10 cellular contexts compared by ENCODE assay signal in the genomic region with DNA sequence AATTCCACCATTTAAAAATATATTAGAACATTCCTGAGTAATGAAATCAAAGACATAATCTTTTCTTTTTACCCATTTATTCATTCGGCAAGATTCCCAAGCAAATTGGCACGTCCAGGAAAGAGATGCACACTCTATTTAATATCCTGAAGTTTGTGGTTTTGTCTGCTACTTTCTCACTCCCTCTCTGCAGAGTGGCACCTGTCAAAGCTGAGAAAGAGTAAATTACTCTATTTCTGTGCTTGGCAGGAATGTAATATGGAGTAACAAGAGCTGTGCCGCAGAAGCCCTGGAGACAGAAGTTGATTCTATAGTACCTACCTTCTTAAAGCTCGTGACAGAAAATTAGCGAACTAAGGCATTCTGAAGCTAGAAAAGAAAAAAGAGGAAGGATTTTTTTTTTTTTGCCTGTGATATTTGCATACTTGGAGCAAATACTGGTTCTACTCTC. TPM values are rescaled to one million over a fixed set of nuclear protein-coding genes. Genes with fewer than 3 reads are reported as not detected.
DNase-seq lines count a peak whose midpoint lies in the region; ATAC-seq and TF ChIP-seq lines count a peak whose summit lies in the region.
"Had no signal": no experiment of that assay in that cellular context is flagged by ENCODE, and none has a peak within 500 bp of the region (broad histone marks: within the 10 kb centered on the region; RNA-seq: fewer than 3 reads in every experiment).

No MANE protein-coding gene starts in this region.

- H4K20me1 ChIP-seq in neural cell (ENCODE audit: insufficient read depth), result no peaks in the 10 kb centered on the region
- H4K20me1 ChIP-seq in hepatocyte (ENCODE audit: insufficient read depth, poor library complexity, severe bottlenecking), result no peaks in the 10 kb centered on the region

- ATAC-seq in GM18873 (IDR thresholded peaks at IDR 0.05; ENCODE audit: low FRiP score, unreplicated experiment) (peak; percentile 47), HG03045 (IDR thresholded peaks at IDR 0.05; ENCODE audit: unreplicated experiment) (peak; percentile 64), left colon (no peak)
- ATAC-seq: HepG2 had no signal

- H3K4me2 ChIP-seq in neural cell (ENCODE audit: low read length), result no peak overlapping the region
- no peak overlapping the region for H3K4me2 ChIP-seq in hepatocyte

- H3K9ac ChIP-seq in neural cell (ENCODE audit: low read length), result no peak overlapping the region

- no peak for TF ChIP-seq RAD21 in neural cell (conservative IDR thresholded peaks at IDR 0.05)

- H3K27ac ChIP-seq in neural cell (ENCODE audit: low read length), result no peak overlapping the region
- H3K27ac ChIP-seq in hepatocyte, result no peak overlapping the region
- H3K27ac ChIP-seq: colonic mucosa had no signal

- H3K79me2 ChIP-seq in neural cell (replicated peaks; ENCODE audit: insufficient read depth, low read length) (peaks cover 42% of the 10 kb centered on the region), hepatocyte (peaks cover 30% of the 10 kb centered on the region)

- intact Hi-C loops in left colon (cut with DNase I, micrococcal nuclease), result no loop called here

- TF ChIP-seq CTCF in neural cell (IDR thresholded peaks at IDR 0.05; ENCODE audit: poor library complexity, severe bottlenecking) (no peak), hepatocyte (IDR thresholded peaks at IDR 0.05; ENCODE audit: poor library complexity) (no peak)

- H2AFZ ChIP-seq in neural cell (ENCODE audit: low read depth, low read length), result no peak overlapping the region
- no peak overlapping the region for H2AFZ ChIP-seq in hepatocyte

- no peaks in the 10 kb centered on the region for H3K9me3 ChIP-seq in neural cell (ENCODE audit: low read length)
- H3K9me3 ChIP-seq in hepatocyte (ENCODE audit: low read depth), result no peaks in the 10 kb centered on the region
- H3K9me3 ChIP-seq: colonic mucosa had no signal

- TF ChIP-seq EP300 in neural cell (conservative IDR thresholded peaks at IDR 0.05; ENCODE audit: poor library complexity, severe bottlenecking), result peak; percentile 91

- H3K9me2 ChIP-seq in neural cell (ENCODE audit: insufficient read depth, low read length), result no peaks in the 10 kb centered on the region
- H3K9me2 ChIP-seq in hepatocyte (replicated peaks; ENCODE audit: insufficient read depth), result no peaks in the 10 kb centered on the region

- WGBS in hepatocyte (ENCODE audit: low lambda C conversion rate, missing lambda C conversion rate), result 91% methylated on average over 5 of the region's 5 CpGs

- H3K4me1 ChIP-seq in hepatocyte (ENCODE audit: insufficient read depth), result peaks cover 7% of the 10 kb centered on the region
- H3K4me1 ChIP-seq: colonic mucosa had no signal

- H3K27me3 ChIP-seq in neural cell (ENCODE audit: insufficient read depth, low read depth, low read length) (no peaks in the 10 kb centered on the region), hepatocyte (no peaks in the 10 kb centered on the region)
- H3K27me3 ChIP-seq: colonic mucosa had no signal

- H3K4me3 ChIP-seq in neural cell (ENCODE audit: low read length), result no peak overlapping the region
- no peak overlapping the region for H3K4me3 ChIP-seq in hepatocyte
- H3K4me3 ChIP-seq: colonic mucosa had no signal

- H3F3A ChIP-seq in neural cell (ENCODE audit: insufficient read depth, low read length, poor library complexity, severe bottlenecking), result no peaks in the 10 kb centered on the region

- H3K36me3 ChIP-seq in neural cell (ENCODE audit: insufficient read depth, low read length) (no peaks in the 10 kb centered on the region), hepatocyte (replicated peaks; ENCODE audit: insufficient read depth, low read depth) (no peaks in the 10 kb centered on the region)
- H3K36me3 ChIP-seq: colonic mucosa had no signal

- DNase-seq in SIG-M5 (lab: John Stamatoyannopoulos, UW) (peak; percentile 13), hepatocyte (ENCODE audit: low spot score) (no peak), left colon (no peak), HuH-7.5 (ENCODE audit: low spot score) (no peak), H4 (ENCODE audit: low spot score) (no peak)
- DNase-seq: colonic mucosa had no signal

TF ChIP-seq in neural cell, 6 proteins besides CTCF, POLR2A, EP300 and RAD21:
- TF ChIP-seq POLR2AphosphoS5 (IDR thresholded peaks at IDR 0.05), result peak; percentile 78
- TF ChIP-seq, protein P1, sequence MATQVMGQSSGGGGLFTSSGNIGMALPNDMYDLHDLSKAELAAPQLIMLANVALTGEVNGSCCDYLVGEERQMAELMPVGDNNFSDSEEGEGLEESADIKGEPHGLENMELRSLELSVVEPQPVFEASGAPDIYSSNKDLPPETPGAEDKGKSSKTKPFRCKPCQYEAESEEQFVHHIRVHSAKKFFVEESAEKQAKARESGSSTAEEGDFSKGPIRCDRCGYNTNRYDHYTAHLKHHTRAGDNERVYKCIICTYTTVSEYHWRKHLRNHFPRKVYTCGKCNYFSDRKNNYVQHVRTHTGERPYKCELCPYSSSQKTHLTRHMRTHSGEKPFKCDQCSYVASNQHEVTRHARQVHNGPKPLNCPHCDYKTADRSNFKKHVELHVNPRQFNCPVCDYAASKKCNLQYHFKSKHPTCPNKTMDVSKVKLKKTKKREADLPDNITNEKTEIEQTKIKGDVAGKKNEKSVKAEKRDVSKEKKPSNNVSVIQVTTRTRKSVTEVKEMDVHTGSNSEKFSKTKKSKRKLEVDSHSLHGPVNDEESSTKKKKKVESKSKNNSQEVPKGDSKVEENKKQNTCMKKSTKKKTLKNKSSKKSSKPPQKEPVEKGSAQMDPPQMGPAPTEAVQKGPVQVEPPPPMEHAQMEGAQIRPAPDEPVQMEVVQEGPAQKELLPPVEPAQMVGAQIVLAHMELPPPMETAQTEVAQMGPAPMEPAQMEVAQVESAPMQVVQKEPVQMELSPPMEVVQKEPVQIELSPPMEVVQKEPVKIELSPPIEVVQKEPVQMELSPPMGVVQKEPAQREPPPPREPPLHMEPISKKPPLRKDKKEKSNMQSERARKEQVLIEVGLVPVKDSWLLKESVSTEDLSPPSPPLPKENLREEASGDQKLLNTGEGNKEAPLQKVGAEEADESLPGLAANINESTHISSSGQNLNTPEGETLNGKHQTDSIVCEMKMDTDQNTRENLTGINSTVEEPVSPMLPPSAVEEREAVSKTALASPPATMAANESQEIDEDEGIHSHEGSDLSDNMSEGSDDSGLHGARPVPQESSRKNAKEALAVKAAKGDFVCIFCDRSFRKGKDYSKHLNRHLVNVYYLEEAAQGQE (IDR thresholded peaks at IDR 0.05; ENCODE audit: borderline replicate concordance), result no peak

RNA-seq across cellular contexts. Expression of a gene that starts 5.5 kb away (rescaled TPM):
- 15.1 and 15.7 TPM in 2 replicates for polyA plus RNA-seq in neural cell
- 42.6 and 46.2 TPM in 2 replicates for polyA minus RNA-seq in neural cell
- 19.1 and 21.9 TPM in 2 replicates for total RNA-seq in hepatocyte
- polyA plus RNA-seq in hepatocyte, result 2.8 and 4.8 TPM in 2 replicates
- total RNA-seq in left colon, result 1 to 10 TPM; 6.4 to 7.8 TPM
- 11.2 and 15.8 TPM in 2 replicates for total RNA-seq in H4 (2014; rRNA removed; shearing (Covaris generic))

RNA-seq across cellular contexts. Expression of a gene that starts 5.6 kb away (rescaled TPM):
- polyA plus RNA-seq in neural cell (24.2 and 24.4 TPM in 2 replicates), hepatocyte (20.8 and 25.6 TPM in 2 replicates)
- 32.6 and 39.6 TPM in 2 replicates for polyA minus RNA-seq in neural cell
- total RNA-seq in hepatocyte (17.3 and 25.2 TPM in 2 replicates), left colon (10 to 100 TPM; 13.2 to 15.2 TPM)
- 18.1 and 26.5 TPM in 2 replicates for total RNA-seq in H4 (2014; rRNA removed; shearing (Covaris generic))
